ENCODE assay signal across 20 cellular contexts in genomic region chr3:69749461-69749860, GRCh38. TPM values are rescaled to one million over a fixed set of nuclear protein-coding genes. Genes with fewer than 3 reads are reported as not detected.
DNase-seq lines count a peak whose midpoint lies in the region; ATAC-seq and TF ChIP-seq lines count a peak whose summit lies in the region.
"Had no signal": no experiment of that assay in that cellular context is flagged by ENCODE, and none has a peak within 500 bp of the region (broad histone marks: within the 10 kb centered on the region; RNA-seq: fewer than 3 reads in every experiment).

No MANE protein-coding gene starts in this region.

- in situ Hi-C loops in transverse colon (cut with MboI; ENCODE audit: low pct_ligation_motif_present in 1 of 4, low pct_unique_long_range_greater_than_20kb in 1 of 4, low sequenced_read_pairs in 3 of 4) (no loop called here), brain microvascular endothelial cell (cut with HindIII; ENCODE audit: low pct_ligation_motif_present, low sequenced_read_pairs) (no loop called here)

- H3K27ac Mint-ChIP-seq in stimulated activated naive CD8-positive, alpha-beta T cell treated with anti-CD3 and anti-CD28 coated beads, Interleukin-15, amount 100 ng/mL, for 72 hours = no peak overlapping the region

- no peak overlapping the region for H2BK15ac ChIP-seq in mesenchymal stem cell (ENCODE audit: low read depth, poor library complexity, severe bottlenecking)

- H3K4me1 ChIP-seq in KMS-11 (ENCODE audit: low read depth, poor library complexity, severe bottlenecking) (peaks cover 70% of the 10 kb centered on the region), mesenchymal stem cell (ENCODE audit: control insufficient read depth, insufficient read depth, low read depth, low read length) (peaks cover 2% of the 10 kb centered on the region), transverse colon (peaks cover 13 to 63% (median 40%) of the 10 kb centered on the region in 4 donors)

- no peak overlapping the region for H3K18ac ChIP-seq in mesenchymal stem cell (ENCODE audit: low read depth in 1 of 2, low read length in 2 of 2)

- no peaks in the 10 kb centered on the region for H3K4me1 Mint-ChIP-seq in stimulated activated naive CD8-positive, alpha-beta T cell treated with anti-CD3 and anti-CD28 coated beads, Interleukin-15, amount 100 ng/mL, for 72 hours

- H3K23ac ChIP-seq in mesenchymal stem cell (ENCODE audit: low read length in 2 of 2) = no peak overlapping the region

- no peak overlapping the region for H4K8ac ChIP-seq in mesenchymal stem cell (ENCODE audit: low read length)

- no peak overlapping the region for H3K4ac ChIP-seq in mesenchymal stem cell (ENCODE audit: low read depth in 1 of 2, low read length in 2 of 2)

- H3K4me2 ChIP-seq in KMS-11 = peak overlapping the region; percentile 47
- no peak overlapping the region for H3K4me2 ChIP-seq in mesenchymal stem cell (ENCODE audit: low read length, poor library complexity, severe bottlenecking)

- no peak overlapping the region for H4K91ac ChIP-seq in mesenchymal stem cell (ENCODE audit: low read length)

- no peak overlapping the region for H3K4me3 Mint-ChIP-seq in stimulated activated naive CD8-positive, alpha-beta T cell treated with anti-CD3 and anti-CD28 coated beads, Interleukin-15, amount 100 ng/mL, for 72 hours
- H3K4me3 Mint-ChIP-seq: CD14-positive monocyte had no signal

- no peaks in the 10 kb centered on the region for H3K27me3 ChIP-seq in KMS-11 (ENCODE audit: insufficient read depth, low read depth)
- no peaks in the 10 kb centered on the region for H3K27me3 ChIP-seq in mesenchymal stem cell (ENCODE audit: control insufficient read depth in 1 of 2, insufficient read depth in 1 of 2, low read length in 2 of 2)
- H3K27me3 ChIP-seq in transverse colon = no peaks in the 10 kb centered on the region
- H3K27me3 ChIP-seq in brain microvascular endothelial cell (replicated peaks) = no peaks in the 10 kb centered on the region
- H3K27me3 ChIP-seq: Peyer's patch had no signal

- H2AFZ ChIP-seq in KMS-11 (ENCODE audit: low read depth) = no peak overlapping the region
- no peak overlapping the region for H2AFZ ChIP-seq in mesenchymal stem cell (ENCODE audit: low read depth, low read length)

- WGBS in mesenchymal stem cell = 77% methylated on average over 3 of the region's 3 CpGs
- WGBS in transverse colon (ENCODE audit: low coverage in 1 of 2), 2 donors = 67 to 100% methylated on average over 3 of the region's 3 CpGs

- H3K27ac ChIP-seq in KMS-11 = no peak overlapping the region
- H3K27ac ChIP-seq in mesenchymal stem cell (ENCODE audit: low read length, poor library complexity, severe bottlenecking) = no peak overlapping the region
- H3K27ac ChIP-seq in transverse colon = peak overlapping the region; percentile 65 to 91 (median 76)
- H3K27ac ChIP-seq in brain microvascular endothelial cell = no peak overlapping the region

- no peak for TF ChIP-seq POLR2A in transverse colon (IDR thresholded peaks at IDR 0.05)

- H3K79me2 ChIP-seq in KMS-11 (ENCODE audit: insufficient read depth, low read depth) = no peaks in the 10 kb centered on the region; the same call in 1 of the 2 replicates

- DNase-seq in EH (ENCODE audit: low read depth) (peak; percentile 60), mesenchymal stem cell (peak; percentile 26), transverse colon (no peak), NCI-H2171 treated with DMSO at 0.1 percent for 48 hours (lab: John Stamatoyannopoulos, UW) (no peak), brain microvascular endothelial cell (no peak)
- no peak for DNase-seq in stimulated activated naive CD8-positive, alpha-beta T cell treated with anti-CD3 and anti-CD28 coated beads, Interleukin-15, amount 100 ng/mL, for 72 hours
- DNase-seq: ACHN; DMS 273 treated with DMSO at 0.1 percent for 48 hours; DND-41; H7; Kasumi-1; MM.1S; NCI-H1092 treated with DMSO at 0.1 percent for 48 hours; NCI-H146; NCI-H2029 treated with DMSO at 0.1 percent for 48 hours; NK-92 treated with Interleukin-12 subunit alpha and Interleukin-12 subunit beta, amount 100 ng/mL, for 24 hours; Peyer's patch had no signal

- H3K9me3 Mint-ChIP-seq in stimulated activated naive CD8-positive, alpha-beta T cell treated with anti-CD3 and anti-CD28 coated beads, Interleukin-15, amount 100 ng/mL, for 72 hours = peaks cover 0 to 22% of the 10 kb centered on the region in 2 donors

- no peaks in the 10 kb centered on the region for H3K27me3 Mint-ChIP-seq in stimulated activated naive CD8-positive, alpha-beta T cell treated with anti-CD3 and anti-CD28 coated beads, Interleukin-15, amount 100 ng/mL, for 72 hours

- TF ChIP-seq EP300 in transverse colon (IDR thresholded peaks at IDR 0.05; ENCODE audit: low read depth) = no peak

- no peak overlapping the region for H2AK5ac ChIP-seq in mesenchymal stem cell (ENCODE audit: low read length, severe bottlenecking)

- intact Hi-C loops in transverse colon (cut with DNase I; ENCODE audit: low total_unique reads) = no loop called here

- H4K20me1 ChIP-seq in KMS-11 (ENCODE audit: insufficient read depth) = no peaks in the 10 kb centered on the region

- H2BK12ac ChIP-seq in mesenchymal stem cell (ENCODE audit: low read length in 2 of 2) = no peak overlapping the region

- peaks cover 2% of the 10 kb centered on the region for H3K9me3 ChIP-seq in mesenchymal stem cell (ENCODE audit: control insufficient read depth, low read length)
- H3K9me3 ChIP-seq in transverse colon = no peaks in the 10 kb centered on the region
- H3K9me3 ChIP-seq: Peyer's patch had no signal

- no peak for TF ChIP-seq CTCF in KMS-11 (conservative IDR thresholded peaks at IDR 0.05; ENCODE audit: low read depth, low read length)
- TF ChIP-seq CTCF in transverse colon (IDR thresholded peaks at IDR 0.05) = no peak
- no peak for TF ChIP-seq CTCF in brain microvascular endothelial cell (IDR thresholded peaks at IDR 0.05; ENCODE audit: low read depth, low read length, missing control alignments)

- no peaks in the 10 kb centered on the region for H3K36me3 ChIP-seq in KMS-11 (ENCODE audit: insufficient read depth)
- peaks cover 0 to 6% of the 10 kb centered on the region in 2 experiments for H3K36me3 ChIP-seq in mesenchymal stem cell (ENCODE audit: control insufficient read depth in 1 of 2, insufficient read depth in 2 of 2, low read depth in 1 of 2, low read length in 2 of 2)
- H3K36me3 ChIP-seq in transverse colon = no peaks in the 10 kb centered on the region
- no peaks in the 10 kb centered on the region for H3K36me3 ChIP-seq in brain microvascular endothelial cell (replicated peaks)
- H3K36me3 ChIP-seq: Peyer's patch had no signal

- ATAC-seq in stimulated activated naive CD8-positive, alpha-beta T cell treated with anti-CD3 and anti-CD28 coated beads, Interleukin-15, amount 100 ng/mL, for 72 hours = no peak

- H3K4me3 ChIP-seq in KMS-11 (IDR thresholded peaks at IDR 0.05; ENCODE audit: insufficient read depth, low read depth, low read length) (no peak overlapping the region), mesenchymal stem cell (ENCODE audit: insufficient read depth in 1 of 2, low read depth in 1 of 2, low read length in 2 of 2) (no peak overlapping the region), transverse colon (no peak overlapping the region), brain microvascular endothelial cell (ENCODE audit: low read depth, low read length) (no peak overlapping the region)
- H3K4me3 ChIP-seq: Peyer's patch had no signal

- H2BK120ac ChIP-seq in mesenchymal stem cell (ENCODE audit: low read depth, low read length) = no peak overlapping the region

- no peak overlapping the region for H3K9ac ChIP-seq in KMS-11
- no peak overlapping the region for H3K9ac ChIP-seq in mesenchymal stem cell (ENCODE audit: low read length)

- no peak overlapping the region for H2BK5ac ChIP-seq in mesenchymal stem cell (ENCODE audit: low read depth, low read length, poor library complexity, severe bottlenecking)

- H3K79me1 ChIP-seq in mesenchymal stem cell (replicated peaks; ENCODE audit: low read length, poor library complexity, severe bottlenecking) = peaks cover 40% of the 10 kb centered on the region

- H3K14ac ChIP-seq in mesenchymal stem cell (ENCODE audit: low read length in 2 of 2) = no peak overlapping the region

RNA-seq across cellular contexts. Expression of gene MITF, which starts 10.2 kb away (rescaled TPM):
- polyA plus RNA-seq in mesenchymal stem cell (2013, experiment 1 of 2) = 20.7 TPM
- 20.9 TPM for polyA plus RNA-seq in mesenchymal stem cell (2013, experiment 2 of 2)
- total RNA-seq in transverse colon = 10 to 100 TPM; 12.2 to 20.9 (median 17.1) TPM
- total RNA-seq: HT-29 had no signal

Comparison
In these comparisons a context has a peak if more than half of its experiments do, and no peak if none do; other contexts are left out.
1. DNase-seq: peak in EH (single experiment) and mesenchymal stem cell (single experiment); none in transverse colon (single experiment), stimulated activated naive CD8-positive, alpha-beta T cell treated with anti-CD3 and anti-CD28 coated beads, Interleukin-15, amount 100 ng/mL, for 72 hours (0 of 2), NCI-H2171 treated with DMSO at 0.1 percent for 48 hours (single experiment) and brain microvascular endothelial cell (single experiment).
2. H3K27ac ChIP-seq: peak in transverse colon (4 of 4); none in KMS-11 (single experiment), mesenchymal stem cell (single experiment) and brain microvascular endothelial cell (single experiment).